In genomic region chr9:127361561-127361960, GRCh38 we compare ENCODE assay signal across 15 cellular contexts. TPM values are rescaled to one million over a fixed set of nuclear protein-coding genes. Genes with fewer than 3 reads are reported as not detected.
DNase-seq lines count a peak whose midpoint lies in the region; ATAC-seq and TF ChIP-seq lines count a peak whose summit lies in the region.
"Had no signal": no experiment of that assay in that cellular context is flagged by ENCODE, and none has a peak within 500 bp of the region (broad histone marks: within the 10 kb centered on the region; RNA-seq: fewer than 3 reads in every experiment).

No MANE protein-coding gene starts in this region.

- peak; percentile 47 for DNase-seq in activated CD8-positive, alpha-beta memory T cell treated with anti-CD3 and anti-CD28 coated beads for 24 hours
- no peak for DNase-seq in activated CD8-positive, alpha-beta memory T cell treated with anti-CD3 and anti-CD28 coated beads, Interleukin-2, amount 50 U/mL, for 48 hours
- peak; percentile 90 for DNase-seq in RWPE1 (ENCODE audit: low spot score)
- peak; percentile 49 for DNase-seq in epithelial cell of prostate (ENCODE audit: low read depth, low spot score)
- DNase-seq in tibial artery: no peak
- DNase-seq in right lobe of liver: no peak
- DNase-seq in spleen: no peak
- DNase-seq: activated CD4-positive, alpha-beta T cell treated with anti-CD3 and anti-CD28 coated beads, Interleukin-2, amount 10 ng/mL, durations not matched to agents 24 days and 14 days; activated effector memory CD4-positive, alpha-beta T cell treated with anti-CD3 and anti-CD28 coated beads, Interleukin-2, amount 50 U/mL, for 16 hours; hippocampal formation; lower lobe of right lung; occipital lobe; SW 1271 had no signal

- H3K36me3 ChIP-seq in tibial artery: peaks cover 23 to 56% (median 44%) of the 10 kb centered on the region in 3 donors
- H3K36me3 ChIP-seq in right lobe of liver: no peaks in the 10 kb centered on the region
- peaks cover 0 to 21% (median 0%) of the 10 kb centered on the region in 6 donors for H3K36me3 ChIP-seq in spleen
- H3K36me3 ChIP-seq: lower lobe of right lung, uterus had no signal

- H3K27ac ChIP-seq in RWPE1: peak overlapping the region; percentile 84
- peak overlapping the region; percentile 76 for H3K27ac ChIP-seq in epithelial cell of prostate
- peak overlapping the region; percentile 12 to 66 for H3K27ac ChIP-seq in tibial artery
- no peak overlapping the region for H3K27ac ChIP-seq in right lobe of liver
- H3K27ac ChIP-seq in spleen: no peak overlapping the region
- H3K27ac ChIP-seq: uterus had no signal

- no peaks in the 10 kb centered on the region for H3K27me3 ChIP-seq in tibial artery
- H3K27me3 ChIP-seq in right lobe of liver: no peaks in the 10 kb centered on the region
- no peaks in the 10 kb centered on the region for H3K27me3 ChIP-seq in spleen (replicated peaks in 1 of 7)
- H3K27me3 ChIP-seq: uterus had no signal

- H3K4me1 ChIP-seq in tibial artery: peaks cover 0 to 37% (median 23%) of the 10 kb centered on the region in 4 donors
- H3K4me1 ChIP-seq in right lobe of liver: peaks cover 0 to 5% (median 0%) of the 10 kb centered on the region in 4 donors
- peaks cover 0 to 10% (median 2%) of the 10 kb centered on the region in 6 donors for H3K4me1 ChIP-seq in spleen
- H3K4me1 ChIP-seq: lower lobe of right lung, uterus had no signal

- no peak overlapping the region for H3K4me3 ChIP-seq in tibial artery
- H3K4me3 ChIP-seq in right lobe of liver: no peak overlapping the region
- no peak overlapping the region for H3K4me3 ChIP-seq in spleen
- H3K4me3 ChIP-seq: lower lobe of right lung, uterus had no signal

- TF ChIP-seq CTCF in RWPE1 (conservative IDR thresholded peaks at IDR 0.05; ENCODE audit: low read depth) (no peak; the same call in 1 of the 2 replicates), tibial artery (IDR thresholded peaks at IDR 0.05) (no peak), right lobe of liver (IDR thresholded peaks at IDR 0.05) (no peak), spleen (IDR thresholded peaks at IDR 0.05 in 8 of 11, conservative IDR thresholded peaks at IDR 0.05 in 3 of 11) (no peak)

- POLR2A ChIA-PET in RWPE1 (lab: Yijun Ruan, JAX; ENCODE audit: low non-redundant PET): no interaction called here

- CTCF ChIA-PET in RWPE1 (lab: Yijun Ruan, JAX): interaction anchor here (0.5 to 1.2 kb wide), 5 partner anchors 36 to 204 kb away, joined by 3 to 4 read pairs (median 3); no protein-coding TSS in a partner anchor

- ATAC-seq in right lobe of liver (no peak), GM18868 (IDR thresholded peaks at IDR 0.05; ENCODE audit: unreplicated experiment) (no peak)

- no peaks in the 10 kb centered on the region for H3K9me3 ChIP-seq in tibial artery
- no peaks in the 10 kb centered on the region for H3K9me3 ChIP-seq in right lobe of liver
- H3K9me3 ChIP-seq in spleen: no peaks in the 10 kb centered on the region
- H3K9me3 ChIP-seq: lower lobe of right lung, uterus had no signal

- WGBS in right lobe of liver (ENCODE audit: insufficient coverage, low coverage, low lambda C conversion rate, missing lambda C conversion rate): 50% methylated on average over 1 of the region's 3 CpGs
- 34 to 51% (median 42%) methylated on average over 3 of the region's 3 CpGs for WGBS in spleen, 5 donors

- TF ChIP-seq POLR2A in right lobe of liver (IDR thresholded peaks at IDR 0.05): no peak
- TF ChIP-seq POLR2A in spleen (IDR thresholded peaks at IDR 0.05): no peak

- intact Hi-C loops in tibial artery (cut with DNase I; ENCODE audit: low total_unique reads): no loop called here
- intact Hi-C loops in right lobe of liver (cut with DNase I): no loop called here
- intact Hi-C loops in spleen (cut with DNase I; ENCODE audit: low total_unique reads): no loop called here

RNA-seq across cellular contexts. Expression of gene SLC2A8, which starts 35.4 kb away (rescaled TPM):
- total RNA-seq in right lobe of liver (10 to 100 TPM; 16.2 to 25.0 (median 18.8) TPM), spleen (10 to 100 TPM; 16.8 to 32.0 (median 23.0) TPM)
- 10 to 100 TPM; 10.0 to 18.3 (median 14.5) TPM for polyA plus RNA-seq in spleen

Comparison
In these comparisons a context has a peak if more than half of its experiments do, and no peak if none do; other contexts are left out.
1. DNase-seq: peak in activated CD8-positive, alpha-beta memory T cell treated with anti-CD3 and anti-CD28 coated beads for 24 hours (single experiment), RWPE1 (single experiment) and epithelial cell of prostate (single experiment); none in activated CD8-positive, alpha-beta memory T cell treated with anti-CD3 and anti-CD28 coated beads, Interleukin-2, amount 50 U/mL, for 48 hours (single experiment), tibial artery (0 of 2), right lobe of liver (0 of 3) and spleen (single experiment).
2. H3K27ac ChIP-seq: peak in RWPE1 (single experiment), epithelial cell of prostate (single experiment) and tibial artery (2 of 2); none in right lobe of liver (0 of 3) and spleen (0 of 8).